Comparison of ENCODE assay signal across 16 cellular contexts in genomic region chr15:42194502-42194901, GRCh38. TPM values are rescaled to one million over a fixed set of nuclear protein-coding genes. Genes with fewer than 3 reads are reported as not detected.
DNase-seq lines count a peak whose midpoint lies in the region; FAIRE-seq and TF ChIP-seq lines count a peak whose summit lies in the region.
"Had no signal": no experiment of that assay in that cellular context is flagged by ENCODE, and none has a peak within 500 bp of the region (broad histone marks: within the 10 kb centered on the region; RNA-seq: fewer than 3 reads in every experiment).

No MANE protein-coding gene starts in this region.

- H3K27ac ChIP-seq in astrocyte (ENCODE audit: low read depth, low read length) = no peak overlapping the region
- H3K27ac ChIP-seq in osteoblast (ENCODE audit: low read depth, low read length) = no peak overlapping the region

- H3K36me3 ChIP-seq in MG63 (peaks cover 20% of the 10 kb centered on the region), astrocyte (ENCODE audit: insufficient read depth, low read length) (peaks cover 23% of the 10 kb centered on the region), osteoblast (ENCODE audit: insufficient read depth, low read length) (peaks cover 39% of the 10 kb centered on the region)

- H3K4me1 ChIP-seq in astrocyte (ENCODE audit: insufficient read depth, low read length) (no peaks in the 10 kb centered on the region), osteoblast (ENCODE audit: insufficient read depth, low read length) (peaks cover 5% of the 10 kb centered on the region)

- no peak overlapping the region for H3K4me2 ChIP-seq in astrocyte (ENCODE audit: low read length)
- no peak overlapping the region for H3K4me2 ChIP-seq in osteoblast (ENCODE audit: insufficient read depth, low read length)
- H3K4me2 ChIP-seq: GM23338 had no signal

- H3K27ac Mint-ChIP-seq in astrocyte (ENCODE audit: unreplicated experiment) = peak overlapping the region; percentile 26
- H3K27ac Mint-ChIP-seq: GM23338 had no signal

- H2AFZ ChIP-seq in astrocyte (ENCODE audit: low read depth, low read length) (no peak overlapping the region), osteoblast (ENCODE audit: low read length) (no peak overlapping the region)
- H2AFZ ChIP-seq: GM23338 had no signal

- no peak for TF ChIP-seq CTCF in astrocyte (IDR thresholded peaks at IDR 0.05; ENCODE audit: insufficient read depth, low read depth, low read length)
- no peak for TF ChIP-seq CTCF in osteoblast (IDR thresholded peaks at IDR 0.05; ENCODE audit: extremely low read depth, low read depth, low read length)

- H3K4me1 Mint-ChIP-seq in astrocyte (ENCODE audit: low read depth, unreplicated experiment) = peaks cover 2% of the 10 kb centered on the region
- H3K4me1 Mint-ChIP-seq: GM23338 had no signal

- H4K20me1 ChIP-seq in astrocyte (ENCODE audit: insufficient read depth, low read length) = peaks cover 10% of the 10 kb centered on the region
- peaks cover 5% of the 10 kb centered on the region for H4K20me1 ChIP-seq in osteoblast (ENCODE audit: insufficient read depth, low read length)

- FAIRE-seq in astrocyte (lab: Jason Lieb, UNC) = no peak

- H3K9ac ChIP-seq in astrocyte (ENCODE audit: low read length) = no peak overlapping the region

- peaks cover 18% of the 10 kb centered on the region for H3K36me3 Mint-ChIP-seq in astrocyte (ENCODE audit: low read depth, unreplicated experiment)

- peaks cover 13% of the 10 kb centered on the region for H3K79me2 ChIP-seq in astrocyte (ENCODE audit: insufficient read depth, low read length)
- peaks cover 26% of the 10 kb centered on the region for H3K79me2 ChIP-seq in osteoblast (ENCODE audit: insufficient read depth, low read length)

- H3K4me3 ChIP-seq in MG63 = no peak overlapping the region
- no peak overlapping the region for H3K4me3 ChIP-seq in astrocyte (ENCODE audit: insufficient read depth, low read depth, low read length)
- no peak overlapping the region for H3K4me3 ChIP-seq in osteoblast (ENCODE audit: insufficient read depth, low read length)
- H3K4me3 ChIP-seq: GM23338 had no signal

- no peak overlapping the region for H3K4me3 Mint-ChIP-seq in astrocyte (ENCODE audit: unreplicated experiment)
- H3K4me3 Mint-ChIP-seq: central memory CD8-positive, alpha-beta T cell; GM23338 had no signal

- no peaks in the 10 kb centered on the region for H3K27me3 Mint-ChIP-seq in astrocyte (ENCODE audit: low read depth, unreplicated experiment)
- H3K27me3 Mint-ChIP-seq: central memory CD8-positive, alpha-beta T cell; progenitor cell of endocrine pancreas had no signal

- H3K9me3 ChIP-seq in MG63 = no peaks in the 10 kb centered on the region
- no peaks in the 10 kb centered on the region for H3K9me3 ChIP-seq in astrocyte (ENCODE audit: insufficient read depth, low read depth, low read length)
- no peaks in the 10 kb centered on the region for H3K9me3 ChIP-seq in osteoblast (ENCODE audit: low read depth, low read length)

- H3K27me3 ChIP-seq in MG63 = no peaks in the 10 kb centered on the region
- H3K27me3 ChIP-seq in astrocyte (ENCODE audit: insufficient read depth, low read length) = no peaks in the 10 kb centered on the region
- no peaks in the 10 kb centered on the region for H3K27me3 ChIP-seq in osteoblast (ENCODE audit: insufficient read depth, low read length)

- H3K9me3 Mint-ChIP-seq in astrocyte (ENCODE audit: unreplicated experiment) = peaks cover 3% of the 10 kb centered on the region
- H3K9me3 Mint-ChIP-seq: central memory CD8-positive, alpha-beta T cell had no signal

- peak; percentile 77 for DNase-seq in NK-92 treated with Interleukin-12 subunit alpha and Interleukin-12 subunit beta, amount 100 ng/mL, for 24 hours (lab: John Stamatoyannopoulos, UW)
- no peak for DNase-seq in NK-92 (lab: John Stamatoyannopoulos, UW; ENCODE audit: unreplicated experiment)
- DNase-seq in MG63 = peak; percentile 58
- peak; percentile 10 for DNase-seq in astrocyte (ENCODE audit: low read depth)
- peak; percentile 3 for DNase-seq in osteoblast (ENCODE audit: insufficient read length, low spot score, missing footprints)
- no peak for DNase-seq in SHP77 (lab: John Stamatoyannopoulos, UW)
- no peak for DNase-seq in inferior parietal cortex (ENCODE audit: extremely low spot score)
- DNase-seq in DMS114 treated with DMSO at 0.1 percent for 48 hours (lab: John Stamatoyannopoulos, UW; ENCODE audit: unreplicated experiment) = no peak
- DNase-seq: activated CD8-positive, alpha-beta memory T cell treated with anti-CD3 and anti-CD28 coated beads for 24 hours; NCI-H1694 had no signal

RNA-seq across cellular contexts. Expression of gene VPS39, which starts 13.6 kb away (rescaled TPM):
- 8.7 and 16.3 TPM in 2 replicates for total RNA-seq in MG63 (2014; rRNA removed; shearing (Covaris generic); ENCODE audit: low replicate concordance)
- total RNA-seq in astrocyte (60.6 and 63.0 TPM in 2 replicates), osteoblast (69.1 and 76.6 TPM in 2 replicates)

RNA-seq across cellular contexts. Expression of gene PLA2G4F, which starts 38.1 kb away (rescaled TPM):
- total RNA-seq in MG63 (2014; rRNA removed; shearing (Covaris generic); ENCODE audit: low replicate concordance) = not detected in 2 replicates
- total RNA-seq in astrocyte (0.30 TPM in 1 of 2 replicates, not detected in the other), osteoblast (not detected in 2 replicates)
- total RNA-seq: A673, GM23338, lung microvascular endothelial cell, SK-MEL-5 had no signal

Comparison
In these comparisons a context has a peak if more than half of its experiments do, and no peak if none do; other contexts are left out.
1. DNase-seq: peak in NK-92 treated with Interleukin-12 subunit alpha and Interleukin-12 subunit beta, amount 100 ng/mL, for 24 hours (single experiment), MG63 (single experiment), astrocyte (single experiment) and osteoblast (single experiment); none in NK-92 (single experiment), SHP77 (0 of 2), inferior parietal cortex (single experiment) and DMS114 treated with DMSO at 0.1 percent for 48 hours (single experiment).